In genomic region chr12:69070319-69071090, GRCh38 we compare ENCODE assay signal across 8 cellular contexts.
DNase-seq lines count a peak whose midpoint lies in the region; ATAC-seq and TF ChIP-seq lines count a peak whose summit lies in the region.

No MANE protein-coding gene starts in this region.

- H3K36me3 Mint-ChIP-seq in activated CD4-positive, alpha-beta memory T cell treated with anti-CD3 and anti-CD28 coated beads for 36 hours = no peaks in the 10 kb centered on the region
- no peaks in the 10 kb centered on the region for H3K36me3 Mint-ChIP-seq in effector memory CD8-positive, alpha-beta T cell (ENCODE audit: insufficient read depth)
- no peaks in the 10 kb centered on the region for H3K36me3 Mint-ChIP-seq in mesothelial cell of epicardium
- H3K36me3 Mint-ChIP-seq in stimulated activated effector memory CD8-positive, alpha-beta T cell treated with anti-CD3 and anti-CD28 coated beads, Interleukin-12 subunit alpha, Interleukin-12 subunit beta, amount 100 ng/mL, for 72 hours = no peaks in the 10 kb centered on the region

- peaks cover 14% of the 10 kb centered on the region for H3K27me3 Mint-ChIP-seq in activated CD4-positive, alpha-beta memory T cell treated with anti-CD3 and anti-CD28 coated beads for 36 hours
- H3K27me3 Mint-ChIP-seq in effector memory CD8-positive, alpha-beta T cell = peaks cover 27 to 42% of the 10 kb centered on the region in 2 donors
- H3K27me3 Mint-ChIP-seq in mesothelial cell of epicardium (ENCODE audit: low read depth) = no peaks in the 10 kb centered on the region

- POLR2A ChIA-PET in activated CD4-positive, alpha-beta memory T cell treated with anti-CD3 and anti-CD28 coated beads for 36 hours (lab: Charles Lee) = no interaction called here

- TF ChIP-seq CTCF in mesothelial cell of epicardium (IDR thresholded peaks at IDR 0.05; ENCODE audit: unreplicated experiment) = peak; percentile 89

- intact Hi-C loops in activated CD4-positive, alpha-beta memory T cell treated with anti-CD3 and anti-CD28 coated beads for 36 hours (cut with micrococcal nuclease) = loop anchor here (1.0 to 5.0 kb wide), 3 partner anchors 182 to 240 kb away; no protein-coding TSS in a partner anchor

- H3K27ac Mint-ChIP-seq in activated CD4-positive, alpha-beta memory T cell treated with anti-CD3 and anti-CD28 coated beads for 36 hours = no peak overlapping the region
- H3K27ac Mint-ChIP-seq in effector memory CD8-positive, alpha-beta T cell = no peak overlapping the region
- no peak overlapping the region for H3K27ac Mint-ChIP-seq in mesothelial cell of epicardium
- H3K27ac Mint-ChIP-seq in stimulated activated effector memory CD8-positive, alpha-beta T cell treated with anti-CD3 and anti-CD28 coated beads, Interleukin-12 subunit alpha, Interleukin-12 subunit beta, amount 100 ng/mL, for 72 hours = no peak overlapping the region

- ATAC-seq in GM18909 (IDR thresholded peaks at IDR 0.05; ENCODE audit: poor library complexity, unreplicated experiment) (peak; percentile 76), HG03342 (IDR thresholded peaks at IDR 0.05; ENCODE audit: unreplicated experiment) (peak; percentile 86)
- peak; percentile 67 for ATAC-seq in effector memory CD8-positive, alpha-beta T cell (replicated peaks)
- ATAC-seq in stimulated activated effector memory CD8-positive, alpha-beta T cell treated with anti-CD3 and anti-CD28 coated beads, Interleukin-12 subunit alpha, Interleukin-12 subunit beta, amount 100 ng/mL, for 72 hours = peak; percentile 82

- no peaks in the 10 kb centered on the region for H3K9me3 Mint-ChIP-seq in activated CD4-positive, alpha-beta memory T cell treated with anti-CD3 and anti-CD28 coated beads for 36 hours
- no peaks in the 10 kb centered on the region for H3K9me3 Mint-ChIP-seq in effector memory CD8-positive, alpha-beta T cell
- no peaks in the 10 kb centered on the region for H3K9me3 Mint-ChIP-seq in mesothelial cell of epicardium
- H3K9me3 Mint-ChIP-seq in stimulated activated effector memory CD8-positive, alpha-beta T cell treated with anti-CD3 and anti-CD28 coated beads, Interleukin-12 subunit alpha, Interleukin-12 subunit beta, amount 100 ng/mL, for 72 hours = no peaks in the 10 kb centered on the region

- H3K4me1 Mint-ChIP-seq in activated CD4-positive, alpha-beta memory T cell treated with anti-CD3 and anti-CD28 coated beads for 36 hours (ENCODE audit: low read depth) = peaks cover 15% of the 10 kb centered on the region
- H3K4me1 Mint-ChIP-seq in effector memory CD8-positive, alpha-beta T cell (ENCODE audit: low read depth in 2 of 2) = no peaks in the 10 kb centered on the region
- no peaks in the 10 kb centered on the region for H3K4me1 Mint-ChIP-seq in mesothelial cell of epicardium
- peaks cover 5% of the 10 kb centered on the region for H3K4me1 Mint-ChIP-seq in stimulated activated effector memory CD8-positive, alpha-beta T cell treated with anti-CD3 and anti-CD28 coated beads, Interleukin-12 subunit alpha, Interleukin-12 subunit beta, amount 100 ng/mL, for 72 hours

- CTCF ChIA-PET in activated CD4-positive, alpha-beta memory T cell treated with anti-CD3 and anti-CD28 coated beads for 36 hours (lab: Charles Lee) = interaction anchor here (0.6 to 2.0 kb wide), 28 partner anchors 10 to 242 kb away, joined by 3 to 19 read pairs (median 4); no protein-coding TSS in a partner anchor

- H3K4me3 Mint-ChIP-seq in activated CD4-positive, alpha-beta memory T cell treated with anti-CD3 and anti-CD28 coated beads for 36 hours = no peak overlapping the region
- no peak overlapping the region for H3K4me3 Mint-ChIP-seq in effector memory CD8-positive, alpha-beta T cell
- no peak overlapping the region for H3K4me3 Mint-ChIP-seq in mesothelial cell of epicardium
- H3K4me3 Mint-ChIP-seq in stimulated activated effector memory CD8-positive, alpha-beta T cell treated with anti-CD3 and anti-CD28 coated beads, Interleukin-12 subunit alpha, Interleukin-12 subunit beta, amount 100 ng/mL, for 72 hours = no peak overlapping the region

- DNase-seq in AG20443 (ENCODE audit: low spot score) = peak; percentile 84
- peak; percentile 63 for DNase-seq in NCI-H748 (lab: John Stamatoyannopoulos, UW; ENCODE audit: unreplicated experiment)
- DNase-seq in activated CD4-positive, alpha-beta memory T cell treated with anti-CD3 and anti-CD28 coated beads for 36 hours = peak; percentile 74
- peak; percentile 33 to 43 (median 35) for DNase-seq in effector memory CD8-positive, alpha-beta T cell
- peak; percentile 31 to 58 for DNase-seq in mesothelial cell of epicardium (ENCODE audit: low spot score in 2 of 2, unreplicated experiment in 2 of 2)
- peak; percentile 43 to 68 for DNase-seq in stimulated activated effector memory CD8-positive, alpha-beta T cell treated with anti-CD3 and anti-CD28 coated beads, Interleukin-12 subunit alpha, Interleukin-12 subunit beta, amount 100 ng/mL, for 72 hours (ENCODE audit: low spot score in 2 of 2)

Comparison
In these comparisons a context has a peak if more than half of its experiments do, and no peak if none do; other contexts are left out.
1. Peak in every context shown above with its lines: DNase-seq and ATAC-seq.